In genomic region chr7:29955075-29955792, GRCh38 we compare ENCODE assay signal across 17 cellular contexts.
"Had no signal": no experiment of that assay in that cellular context is flagged by ENCODE, and none has a peak within 500 bp of the region (broad histone marks: within the 10 kb centered on the region; RNA-seq: fewer than 3 reads in every experiment).

No MANE protein-coding gene starts in this region.

- DNase-seq: activated CD4-positive, CD25-positive, alpha-beta regulatory T cell; activated CD8-positive, alpha-beta memory T cell treated with anti-CD3 and anti-CD28 coated beads for 24 hours; activated T-cell treated with anti-CD3 and anti-CD28 coated beads for 4 hours; central memory CD4-positive, alpha-beta T cell; effector memory CD4-positive, alpha-beta T cell; foreskin fibroblast; sigmoid colon; stimulated activated CD4-positive, alpha-beta T cell treated with anti-CD3 and anti-CD28 coated beads, Interleukin-2, amount 100 ng/mL, for 24 hours; tibial artery had no signal

- H3K9me3 Mint-ChIP-seq: activated CD4-positive, alpha-beta T cell treated with anti-CD3 and anti-CD28 coated beads, Interleukin-2, amount 10 ng/mL, durations not matched to agents 24 days and 14 days; activated T-helper 17 cell treated with anti-CD3 and anti-CD28 coated beads, Interleukin-2, amount 50 U/mL, for 72 hours; mesothelial cell of epicardium; T-helper 2 cell treated with Interferon-gamma antibody and Interleukin-4, amounts not matched to agents 5 μg/mL and 100 μg/mL, for 36 hours had no signal

- H3K27ac ChIP-seq: adrenal gland, tibial artery had no signal

- H3K27ac Mint-ChIP-seq: activated naive CD4-positive, alpha-beta T cell treated with anti-CD3 and anti-CD28 coated beads for 36 hours; mesothelial cell of epicardium had no signal

- H3K4me1 Mint-ChIP-seq: activated T-helper 17 cell treated with anti-CD3 and anti-CD28 coated beads, Interleukin-2, amount 50 U/mL, for 72 hours; mesothelial cell of epicardium had no signal

- H3K27me3 ChIP-seq: adrenal gland, sigmoid colon, tibial artery had no signal

- H3K4me1 ChIP-seq: adrenal gland had no signal

- H3K4me3 ChIP-seq: adrenal gland, lung, sigmoid colon, tibial artery had no signal

- H3K9me3 ChIP-seq: adrenal gland, sigmoid colon, tibial artery had no signal

- H3K4me3 Mint-ChIP-seq: activated naive CD4-positive, alpha-beta T cell treated with anti-CD3 and anti-CD28 coated beads for 36 hours; activated T-helper 17 cell treated with anti-CD3 and anti-CD28 coated beads, Interleukin-2, amount 50 U/mL, for 72 hours; mesothelial cell of epicardium; neural crest cell had no signal
